ENCODE assay signal across 1 cellular context in the genomic region with DNA sequence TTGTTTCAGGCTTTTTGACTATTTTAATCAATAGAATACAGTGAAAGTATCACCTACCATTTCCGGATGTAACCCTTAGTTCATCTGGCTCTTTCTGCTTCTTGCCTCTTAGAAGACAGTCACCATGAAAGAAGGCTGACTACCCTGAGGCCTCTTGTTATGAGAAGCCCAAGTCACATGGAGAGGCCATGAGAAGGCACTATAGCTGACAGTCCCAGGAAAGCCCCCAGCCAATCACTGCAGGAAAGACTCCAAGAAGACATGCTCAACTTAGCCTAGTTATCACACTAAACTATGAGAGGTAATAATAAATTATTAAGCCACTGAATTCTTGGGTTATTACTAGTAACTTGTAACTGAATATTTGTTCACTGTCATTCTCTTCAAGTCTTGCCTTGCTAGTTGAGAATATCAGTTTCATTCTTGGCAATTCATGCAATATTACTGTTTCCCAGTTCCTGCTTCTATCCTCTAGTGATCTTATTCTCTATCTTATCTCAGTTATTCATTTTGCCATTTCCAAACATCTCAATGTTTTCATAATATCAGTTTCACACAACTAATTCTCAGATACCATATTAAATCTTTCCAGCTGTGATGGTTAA.
A peak's percentile ranks its signal among the peaks of the same experiment; 100 is the strongest.
TF ChIP-seq lines count a peak whose summit lies in the region.

No MANE protein-coding gene starts in this region.

TF ChIP-seq in GM12878, 131 proteins besides CTCF, POLR2A, EP300 and RAD21 (continued from another document):
- TF ChIP-seq, protein P1, sequence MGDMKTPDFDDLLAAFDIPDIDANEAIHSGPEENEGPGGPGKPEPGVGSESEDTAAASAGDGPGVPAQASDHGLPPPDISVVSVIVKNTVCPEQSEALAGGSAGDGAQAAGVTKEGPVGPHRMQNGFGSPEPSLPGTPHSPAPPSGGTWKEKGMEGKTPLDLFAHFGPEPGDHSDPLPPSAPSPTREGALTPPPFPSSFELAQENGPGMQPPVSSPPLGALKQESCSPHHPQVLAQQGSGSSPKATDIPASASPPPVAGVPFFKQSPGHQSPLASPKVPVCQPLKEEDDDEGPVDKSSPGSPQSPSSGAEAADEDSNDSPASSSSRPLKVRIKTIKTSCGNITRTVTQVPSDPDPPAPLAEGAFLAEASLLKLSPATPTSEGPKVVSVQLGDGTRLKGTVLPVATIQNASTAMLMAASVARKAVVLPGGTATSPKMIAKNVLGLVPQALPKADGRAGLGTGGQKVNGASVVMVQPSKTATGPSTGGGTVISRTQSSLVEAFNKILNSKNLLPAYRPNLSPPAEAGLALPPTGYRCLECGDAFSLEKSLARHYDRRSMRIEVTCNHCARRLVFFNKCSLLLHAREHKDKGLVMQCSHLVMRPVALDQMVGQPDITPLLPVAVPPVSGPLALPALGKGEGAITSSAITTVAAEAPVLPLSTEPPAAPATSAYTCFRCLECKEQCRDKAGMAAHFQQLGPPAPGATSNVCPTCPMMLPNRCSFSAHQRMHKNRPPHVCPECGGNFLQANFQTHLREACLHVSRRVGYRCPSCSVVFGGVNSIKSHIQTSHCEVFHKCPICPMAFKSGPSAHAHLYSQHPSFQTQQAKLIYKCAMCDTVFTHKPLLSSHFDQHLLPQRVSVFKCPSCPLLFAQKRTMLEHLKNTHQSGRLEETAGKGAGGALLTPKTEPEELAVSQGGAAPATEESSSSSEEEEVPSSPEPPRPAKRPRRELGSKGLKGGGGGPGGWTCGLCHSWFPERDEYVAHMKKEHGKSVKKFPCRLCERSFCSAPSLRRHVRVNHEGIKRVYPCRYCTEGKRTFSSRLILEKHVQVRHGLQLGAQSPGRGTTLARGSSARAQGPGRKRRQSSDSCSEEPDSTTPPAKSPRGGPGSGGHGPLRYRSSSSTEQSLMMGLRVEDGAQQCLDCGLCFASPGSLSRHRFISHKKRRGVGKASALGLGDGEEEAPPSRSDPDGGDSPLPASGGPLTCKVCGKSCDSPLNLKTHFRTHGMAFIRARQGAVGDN (IDR thresholded peaks at IDR 0.05): peak; percentile 50
- 0 out of 2 replicates have a peak, but pooled peaks have one; percentile 10 for TF ChIP-seq MTA2 (IDR thresholded peaks at IDR 0.05; ENCODE audit: low read depth)
- no peak for TF ChIP-seq IKZF2 (IDR thresholded peaks at IDR 0.05)
- no peak for TF ChIP-seq MYB (IDR thresholded peaks at IDR 0.05; ENCODE audit: borderline replicate concordance, low read depth, low read length)
- no peak for TF ChIP-seq MYC (IDR thresholded peaks at IDR 0.05; ENCODE audit: insufficient read depth, insufficient read length, insufficient replicate concordance, low read length, severe bottlenecking)
- TF ChIP-seq MEF2B (IDR thresholded peaks at IDR 0.05; ENCODE audit: partially characterized antibody, poor library complexity, severe bottlenecking): peak; percentile 17
TF ChIP-seq in GM12878: peak in this region for 7.
